In the genomic region with DNA sequence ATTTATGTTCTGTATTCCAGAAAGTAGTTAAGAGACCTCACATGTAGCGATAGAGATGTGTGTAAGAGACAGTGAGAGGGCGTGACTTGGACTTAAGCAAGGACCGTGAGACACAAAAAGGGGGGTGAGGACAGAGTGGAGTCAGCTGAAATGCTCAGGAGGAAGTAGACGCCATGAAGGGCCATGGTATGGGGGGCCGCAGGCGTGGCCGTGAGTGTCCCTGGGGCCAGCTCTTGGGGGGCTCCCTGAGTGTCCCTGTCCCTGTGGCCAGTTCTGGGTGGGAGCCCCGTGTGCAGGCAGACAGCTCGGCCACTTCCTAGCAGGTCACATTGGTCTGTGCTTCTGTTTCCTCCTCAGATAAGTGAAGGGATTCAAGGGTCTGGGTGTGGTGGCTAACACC, we compare ENCODE assay signal across 16 cellular contexts. TPM values are rescaled to one million over a fixed set of nuclear protein-coding genes. Genes with fewer than 3 reads are reported as not detected.
A peak's percentile ranks its signal among the peaks of the same experiment; 100 is the strongest.
DNase-seq lines count a peak whose midpoint lies in the region; ATAC-seq and TF ChIP-seq lines count a peak whose summit lies in the region.
"Had no signal": no experiment of that assay in that cellular context is flagged by ENCODE, and none has a peak within 500 bp of the region (broad histone marks: within the 10 kb centered on the region; RNA-seq: fewer than 3 reads in every experiment).

No MANE protein-coding gene starts in this region.

- H3K27ac Mint-ChIP-seq in H9, result no peak overlapping the region
- H3K27ac Mint-ChIP-seq: T-helper 1 cell treated with Interleukin-12 subunit alpha and Interleukin-12 subunit beta and Interleukin-4 antibody, amounts not matched to agents 30 μg/mL and 1 μg/mL, for 36 hours had no signal

- H3K4me3 ChIP-seq in Peyer's patch (no peak overlapping the region), cardiac muscle cell (no peak overlapping the region), osteoblast (ENCODE audit: insufficient read depth, low read length) (no peak overlapping the region), smooth muscle cell (no peak overlapping the region)
- H3K4me3 ChIP-seq: heart left ventricle, ovary had no signal

- H2AK5ac ChIP-seq in H9 (ENCODE audit: insufficient read length, low read length), result no peak overlapping the region

- no peak overlapping the region for H2BK20ac ChIP-seq in H9 (ENCODE audit: low read depth, low read length, poor library complexity, severe bottlenecking)

- no peak overlapping the region for H3K18ac ChIP-seq in H9 (ENCODE audit: insufficient read length, low read depth, low read length)

- H2AFZ ChIP-seq in osteoblast (ENCODE audit: low read length) (no peak overlapping the region), H9 (ENCODE audit: low read length) (no peak overlapping the region), smooth muscle cell (ENCODE audit: low read depth) (no peak overlapping the region)

- H3K79me1 ChIP-seq in H9 (ENCODE audit: insufficient read depth, low read depth, low read length, poor library complexity, severe bottlenecking), result no peaks in the 10 kb centered on the region

- no peaks in the 10 kb centered on the region for H3K4me1 Mint-ChIP-seq in H9

- H3K9ac ChIP-seq in H9 (ENCODE audit: extremely low read depth, insufficient read length, low read length) (no peak overlapping the region), smooth muscle cell (ENCODE audit: low read depth) (no peak overlapping the region)

- no peak overlapping the region for H3K4ac ChIP-seq in H9 (ENCODE audit: low read depth, low read length)

- no peak overlapping the region for H3T11ph ChIP-seq in H9 (ENCODE audit: low read length)

- DNase-seq in Peyer's patch, result peak in 1 of 3 donors; percentile 31
- DNase-seq in cardiac muscle cell (ENCODE audit: low read depth in 1 of 2, low spot score in 1 of 2), result no peak
- DNase-seq in osteoblast (ENCODE audit: insufficient read length, low spot score, missing footprints), result peak; percentile 75
- no peak for DNase-seq in H9
- DNase-seq in smooth muscle cell (lab: John Stamatoyannopoulos, UW; ENCODE audit: unreplicated experiment), result no peak
- no peak for DNase-seq in activated CD4-positive, alpha-beta T cell treated with anti-CD3 and anti-CD28 coated beads, Interleukin-2, amount 50 U/mL, for 48 hours
- DNase-seq: activated effector memory CD4-positive, alpha-beta T cell treated with Interleukin-2 at 50 U/mL for 16 hours; NCI-H774; stimulated activated naive CD4-positive, alpha-beta T cell had no signal

- TF ChIP-seq POLR2A in Peyer's patch (IDR thresholded peaks at IDR 0.05), result no peak

- H3K9me3 ChIP-seq in Peyer's patch (no peaks in the 10 kb centered on the region), cardiac muscle cell (ENCODE audit: low read depth) (no peaks in the 10 kb centered on the region), osteoblast (ENCODE audit: low read depth, low read length) (no peaks in the 10 kb centered on the region), H9 (ENCODE audit: control insufficient read depth, low read depth, low read length) (no peaks in the 10 kb centered on the region), smooth muscle cell (replicated peaks; ENCODE audit: low read depth) (no peaks in the 10 kb centered on the region)
- H3K9me3 ChIP-seq: heart left ventricle, ovary had no signal

- no peaks in the 10 kb centered on the region for H4K20me1 ChIP-seq in osteoblast (ENCODE audit: insufficient read depth, low read length)
- peaks cover 5% of the 10 kb centered on the region for H4K20me1 ChIP-seq in H9 (ENCODE audit: control insufficient read depth, insufficient read depth, insufficient read length)
- H4K20me1 ChIP-seq in smooth muscle cell (ENCODE audit: low read depth), result no peaks in the 10 kb centered on the region

- H3K27me3 ChIP-seq in Peyer's patch, result no peaks in the 10 kb centered on the region
- H3K27me3 ChIP-seq in cardiac muscle cell, result no peaks in the 10 kb centered on the region
- no peaks in the 10 kb centered on the region for H3K27me3 ChIP-seq in osteoblast (ENCODE audit: insufficient read depth, low read length)
- no peaks in the 10 kb centered on the region for H3K27me3 ChIP-seq in H9 (ENCODE audit: insufficient read depth, low read length)
- H3K27me3 ChIP-seq in smooth muscle cell (ENCODE audit: low read depth), result no peaks in the 10 kb centered on the region
- H3K27me3 ChIP-seq: heart left ventricle, ovary had no signal

- no peak overlapping the region for H3K14ac ChIP-seq in H9 (ENCODE audit: insufficient read depth, low read length)

- H3K56ac ChIP-seq in H9 (ENCODE audit: insufficient read length, low read depth, low read length), result no peak overlapping the region

- H2BK120ac ChIP-seq in H9 (ENCODE audit: low read depth, low read length, poor library complexity, severe bottlenecking), result no peak overlapping the region

- no peak for ATAC-seq in HG03460 (IDR thresholded peaks at IDR 0.05; ENCODE audit: unreplicated experiment)
- ATAC-seq: activated CD4-positive, CD25-positive, alpha-beta regulatory T cell treated with anti-CD3 and anti-CD28 coated beads, Interleukin-2, amount 50 U/mL, for 24 hours had no signal

- WGBS in H9 (ENCODE audit: extremely low coverage, insufficient read length, low lambda C conversion rate), result no CpG with 5 or more reads among the region's 9 CpGs
- WGBS in smooth muscle cell (ENCODE audit: low lambda C conversion rate), result 97% methylated on average over 9 of the region's 9 CpGs

- H3K79me2 ChIP-seq in osteoblast (ENCODE audit: insufficient read depth, low read length), result no peaks in the 10 kb centered on the region
- H3K79me2 ChIP-seq in H9 (ENCODE audit: insufficient read depth, low read length), result no peaks in the 10 kb centered on the region
- H3K79me2 ChIP-seq in smooth muscle cell (ENCODE audit: low read depth), result no peaks in the 10 kb centered on the region

- H2BK5ac ChIP-seq in H9 (ENCODE audit: insufficient read length, low read length), result no peak overlapping the region

- H3K9me3 Mint-ChIP-seq in H9, result peaks cover 3 to 7% of the 10 kb centered on the region in 2 experiments; a peak in 3 of 5 replicates
- H3K9me3 Mint-ChIP-seq: CD8-positive, alpha-beta memory T cell; T-helper 1 cell treated with Interleukin-12 subunit alpha and Interleukin-12 subunit beta and Interleukin-4 antibody, amounts not matched to agents 30 μg/mL and 1 μg/mL, for 36 hours had no signal

- TF ChIP-seq CTCF in 22Rv1 (IDR thresholded peaks at IDR 0.05), result no peak
- TF ChIP-seq CTCF in Peyer's patch (IDR thresholded peaks at IDR 0.05), result no peak
- no peak for TF ChIP-seq CTCF in cardiac muscle cell (IDR thresholded peaks at IDR 0.05; ENCODE audit: low read depth, low read length)
- TF ChIP-seq CTCF in osteoblast (IDR thresholded peaks at IDR 0.05; ENCODE audit: extremely low read depth, low read depth, low read length), result no peak
- no peak for TF ChIP-seq CTCF in H9 (conservative IDR thresholded peaks at IDR 0.05)
- TF ChIP-seq CTCF in smooth muscle cell (IDR thresholded peaks at IDR 0.05; ENCODE audit: borderline replicate concordance, insufficient read depth, poor library complexity, severe bottlenecking), result no peak

- H3K27ac ChIP-seq in 22Rv1, result peak overlapping the region; percentile 23; the same call in 1 of the 2 replicates
- H3K27ac ChIP-seq in Peyer's patch, result peak overlapping the region in 3 of 4 donors; percentile 12 to 65 (median 60)
- H3K27ac ChIP-seq in cardiac muscle cell, result peak overlapping the region; percentile 49
- H3K27ac ChIP-seq in osteoblast (ENCODE audit: low read depth, low read length), result no peak overlapping the region
- no peak overlapping the region for H3K27ac ChIP-seq in H9 (ENCODE audit: insufficient read length, low read depth, low read length)
- no peak overlapping the region for H3K27ac ChIP-seq in smooth muscle cell (ENCODE audit: low read depth)
- H3K27ac ChIP-seq: ovary had no signal

- no peaks in the 10 kb centered on the region for H3F3A ChIP-seq in smooth muscle cell (ENCODE audit: low read depth)

- H4K91ac ChIP-seq in H9 (ENCODE audit: insufficient read length, low read depth, low read length), result no peak overlapping the region

- H2BK12ac ChIP-seq in H9 (ENCODE audit: insufficient read length, low read depth, low read length), result no peak overlapping the region

- H3K4me2 ChIP-seq in osteoblast (ENCODE audit: insufficient read depth, low read length) (no peak overlapping the region), H9 (ENCODE audit: insufficient read depth, insufficient read length, low read length) (no peak overlapping the region), smooth muscle cell (no peak overlapping the region)

- no peaks in the 10 kb centered on the region for H3K23me2 ChIP-seq in H9 (ENCODE audit: insufficient read length, low read depth, low read length, poor library complexity, severe bottlenecking)

- H3K27me3 Mint-ChIP-seq in H9 (ENCODE audit: low read depth), result no peaks in the 10 kb centered on the region

- H3K36me3 Mint-ChIP-seq in H9 (ENCODE audit: insufficient read depth in 1 of 3, low read depth in 3 of 3), result peaks cover 48 to 79% (median 68%) of the 10 kb centered on the region in 3 experiments

- H3K4me1 ChIP-seq in Peyer's patch (no peaks in the 10 kb centered on the region), cardiac muscle cell (ENCODE audit: low read depth) (peaks cover 7% of the 10 kb centered on the region), osteoblast (ENCODE audit: insufficient read depth, low read length) (no peaks in the 10 kb centered on the region), H9 (ENCODE audit: insufficient read depth, low read length) (no peaks in the 10 kb centered on the region), smooth muscle cell (ENCODE audit: low read depth) (no peaks in the 10 kb centered on the region)

- no peak overlapping the region for H4K8ac ChIP-seq in H9 (replicated peaks; ENCODE audit: insufficient read length, low read depth, low read length)

- H2BK15ac ChIP-seq in H9 (ENCODE audit: low read depth, low read length), result no peak overlapping the region

- H4K5ac ChIP-seq in H9 (ENCODE audit: insufficient read length, low read depth, low read length), result no peak overlapping the region

- H3K36me3 ChIP-seq in Peyer's patch, result peaks cover 0 to 82% (median 0%) of the 10 kb centered on the region in 3 donors
- H3K36me3 ChIP-seq in cardiac muscle cell, result peaks cover 33% of the 10 kb centered on the region
- H3K36me3 ChIP-seq in osteoblast (ENCODE audit: insufficient read depth, low read length), result peaks cover 68% of the 10 kb centered on the region
- H3K36me3 ChIP-seq in smooth muscle cell (ENCODE audit: low read depth), result peaks cover 6% of the 10 kb centered on the region
- H3K36me3 ChIP-seq: ovary had no signal

- no peak overlapping the region for H3K23ac ChIP-seq in H9 (ENCODE audit: insufficient read length, low read depth, low read length)

- no peak overlapping the region for H3K4me3 Mint-ChIP-seq in H9
- H3K4me3 Mint-ChIP-seq: CD8-positive, alpha-beta memory T cell; T-helper 1 cell treated with Interleukin-12 subunit alpha and Interleukin-12 subunit beta and Interleukin-4 antibody, amounts not matched to agents 30 μg/mL and 1 μg/mL, for 36 hours had no signal

RNA-seq across cellular contexts. Expression of a gene that starts 23.0 kb away (rescaled TPM):
- total RNA-seq in Peyer's patch (1 to 10 TPM in 3 of 4 donors, under 1 TPM in 1; 0.35 to 2.5 (median 1.5) TPM), cardiac muscle cell (1.4 and 2.7 TPM in 2 replicates), osteoblast (0.59 and 0.72 TPM in 2 replicates), H9 (2021) (0.83 and 0.86 TPM in 2 replicates), smooth muscle cell (1.4 TPM in 2 replicates)
- polyA plus RNA-seq in cardiac muscle cell (0.37 and 0.92 TPM in 2 replicates), smooth muscle cell (0.30 and 0.43 TPM in 2 replicates)
- polyA plus RNA-seq: CD8-positive, alpha-beta memory T cell had no signal

Comparison
In these comparisons a context has a peak if more than half of its experiments do, and no peak if none do; other contexts are left out.
1. H3K27ac ChIP-seq: peak in 22Rv1 (single experiment), Peyer's patch (3 of 4) and cardiac muscle cell (single experiment); none in osteoblast (single experiment), H9 (single experiment) and smooth muscle cell (single experiment).